Comparison of ENCODE assay signal across 8 cellular contexts in the genomic region with DNA sequence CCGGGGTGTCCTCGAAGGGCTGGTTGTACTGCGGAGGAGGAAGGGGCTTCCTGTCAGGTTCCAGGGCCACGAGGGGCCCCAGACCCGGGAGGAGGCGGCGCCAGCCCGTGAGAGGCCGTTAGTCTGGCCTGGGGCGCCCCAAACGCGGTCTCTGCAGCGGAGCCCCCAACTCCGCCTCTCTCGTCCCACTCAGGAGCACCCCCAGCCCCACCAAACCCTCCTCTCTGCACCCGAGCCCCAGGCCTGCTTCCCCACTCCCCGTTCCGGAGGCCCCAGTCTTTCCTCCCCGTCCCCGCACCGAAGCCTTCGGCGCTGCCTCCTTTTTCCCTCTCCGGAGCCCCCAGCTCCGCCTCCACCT. TPM values are rescaled to one million over a fixed set of nuclear protein-coding genes. Genes with fewer than 3 reads are reported as not detected.
A peak's percentile ranks its signal among the peaks of the same experiment; 100 is the strongest.
DNase-seq lines count a peak whose midpoint lies in the region; ATAC-seq, FAIRE-seq and TF ChIP-seq lines count a peak whose summit lies in the region.

No MANE protein-coding gene starts in this region.

- peak overlapping the region; percentile 85 for H2BK5ac ChIP-seq in neuronal stem cell (ENCODE audit: low read length)

- peak overlapping the region; percentile 86 for H3K14ac ChIP-seq in neuronal stem cell (ENCODE audit: low read length)

- peaks cover 44% of the 10 kb centered on the region for H4K20me1 ChIP-seq in DND-41 (ENCODE audit: insufficient read depth, low read length)
- H4K20me1 ChIP-seq in Karpas-422 (ENCODE audit: insufficient read depth, low read depth, low read length): peaks cover 10% of the 10 kb centered on the region; the same call in 1 of the 2 replicates

- no peak overlapping the region for H2BK15ac ChIP-seq in neuronal stem cell (ENCODE audit: low read length)

- peak overlapping the region; percentile 47 for H2BK120ac ChIP-seq in neuronal stem cell (ENCODE audit: low read depth, low read length)

- H3K4ac ChIP-seq in neuronal stem cell (ENCODE audit: low read length): no peak overlapping the region

- H3K18ac ChIP-seq in neuronal stem cell (ENCODE audit: low read length): peak overlapping the region; percentile 98

- TF ChIP-seq CTCF in DND-41 (IDR thresholded peaks at IDR 0.05; ENCODE audit: borderline replicate concordance, extremely low read depth, low read length, poor library complexity, severe bottlenecking): no peak

- H4K8ac ChIP-seq in neuronal stem cell (ENCODE audit: low read depth, low read length): no peak overlapping the region

- H3K36me3 ChIP-seq in DND-41 (ENCODE audit: insufficient read depth, low read length) (peaks cover 53% of the 10 kb centered on the region), Karpas-422 (ENCODE audit: insufficient read depth, low read length) (peaks cover 29% of the 10 kb centered on the region), ectodermal cell (ENCODE audit: control insufficient read depth, insufficient read depth, low read length) (peaks cover 20% of the 10 kb centered on the region), neuronal stem cell (replicated peaks in 1 of 2; ENCODE audit: control insufficient read depth in 2 of 2, insufficient read depth in 2 of 2, low read length in 2 of 2) (peaks cover 27 to 46% of the 10 kb centered on the region in 2 donors)

- in situ Hi-C loops in G401 (cut with HindIII; ENCODE audit: low sequenced_read_pairs): no loop called here

- H3K4me2 ChIP-seq in DND-41 (ENCODE audit: insufficient read depth, low read length): peak overlapping the region; percentile 84
- peak overlapping the region; percentile 85 for H3K4me2 ChIP-seq in Karpas-422 (ENCODE audit: low read depth, low read length, poor library complexity, severe bottlenecking)
- H3K4me2 ChIP-seq in neuronal stem cell (ENCODE audit: insufficient read depth, low read length, poor library complexity, severe bottlenecking): peak overlapping the region; percentile 73

- peaks cover 6% of the 10 kb centered on the region for H3K79me1 ChIP-seq in neuronal stem cell (ENCODE audit: low read depth, low read length)

- ATAC-seq in DND-41 (ENCODE audit: insufficient read depth, low read depth): peak; percentile 8

- no peak overlapping the region for H2BK12ac ChIP-seq in neuronal stem cell (ENCODE audit: low read length)

- H3K4me1 ChIP-seq in DND-41 (ENCODE audit: insufficient read depth, low read length) (peaks cover 55% of the 10 kb centered on the region), Karpas-422 (ENCODE audit: low read length) (peaks cover 25% of the 10 kb centered on the region), ectodermal cell (ENCODE audit: control insufficient read depth, insufficient read depth, low read length) (peaks cover 12% of the 10 kb centered on the region), neuronal stem cell (ENCODE audit: control insufficient read depth in 2 of 2, insufficient read depth in 1 of 2, low read depth in 1 of 2, low read length in 2 of 2) (peaks cover 5 to 14% of the 10 kb centered on the region in 2 donors)

- H3K9me2 ChIP-seq in Karpas-422 (replicated peaks; ENCODE audit: insufficient read depth, low read length): no peaks in the 10 kb centered on the region

- H3K79me2 ChIP-seq in DND-41 (ENCODE audit: insufficient read depth, low read length) (peaks cover 63% of the 10 kb centered on the region), Karpas-422 (ENCODE audit: low read length) (peaks cover 47% of the 10 kb centered on the region)

- FAIRE-seq in GM19239 (lab: Jason Lieb, UNC): no peak

- no peaks in the 10 kb centered on the region for H3K9me3 ChIP-seq in DND-41 (ENCODE audit: insufficient read depth, low read length, severe bottlenecking)
- H3K9me3 ChIP-seq in Karpas-422 (ENCODE audit: low read length): no peaks in the 10 kb centered on the region
- H3K9me3 ChIP-seq in ectodermal cell (ENCODE audit: control insufficient read depth, low read length): no peaks in the 10 kb centered on the region
- H3K9me3 ChIP-seq in neuronal stem cell (replicated peaks in 1 of 2; ENCODE audit: control insufficient read depth in 2 of 2, insufficient read depth in 1 of 2, low read depth in 1 of 2, low read length in 2 of 2): no peaks in the 10 kb centered on the region

- H3K4me3 ChIP-seq in DND-41 (ENCODE audit: low read depth in 1 of 2, low read length in 2 of 2) (peak overlapping the region; percentile 94), Karpas-422 (ENCODE audit: low read length) (peak overlapping the region; percentile 96), ectodermal cell (ENCODE audit: insufficient read depth, low read depth, low read length) (peak overlapping the region; percentile 94), neuronal stem cell (ENCODE audit: low read length in 2 of 2) (peak overlapping the region; percentile 96 to 97)

- H3K27me3 ChIP-seq in DND-41 (ENCODE audit: insufficient read depth, low read length, poor library complexity): no peaks in the 10 kb centered on the region
- H3K27me3 ChIP-seq in Karpas-422 (ENCODE audit: low read length): no peaks in the 10 kb centered on the region
- H3K27me3 ChIP-seq in ectodermal cell (ENCODE audit: control insufficient read depth, insufficient read depth, low read length, poor library complexity, severe bottlenecking): no peaks in the 10 kb centered on the region
- H3K27me3 ChIP-seq in neuronal stem cell (ENCODE audit: control insufficient read depth in 3 of 3, insufficient read depth in 3 of 3, low read depth in 1 of 3, low read length in 3 of 3): no peaks in the 10 kb centered on the region

- no peak overlapping the region for H4K91ac ChIP-seq in neuronal stem cell (ENCODE audit: low read depth, low read length, poor library complexity)

- H3K9ac ChIP-seq in DND-41 (ENCODE audit: low read depth, low read length) (peak overlapping the region; percentile 99), Karpas-422 (ENCODE audit: low read length) (peak overlapping the region; percentile 95), neuronal stem cell (ENCODE audit: low read depth, low read length, poor library complexity) (peak overlapping the region; percentile 98)

- DNase-seq in DND-41 (peak; percentile 27), Karpas-422 (no peak), neuronal stem cell (ENCODE audit: low spot score) (no peak), GM19239 (ENCODE audit: insufficient read length, low spot score) (no peak), G401 (ENCODE audit: low spot score) (no peak), NCI-H1436 treated with DMSO at 0.1 percent for 48 hours (lab: John Stamatoyannopoulos, UW) (no peak)
- DNase-seq in activated CD4-positive, alpha-beta T cell treated with anti-CD3 and anti-CD28 coated beads, Interleukin-2, amount 50 U/mL, for 4 hours: no peak

- 0% methylated on average over 25 of the region's 25 CpGs for WGBS in ectodermal cell, 2 experiments
- WGBS in neuronal stem cell (ENCODE audit: extremely low coverage in 2 of 2, insufficient read length in 2 of 2, insufficient replicate concordance in 1 of 2), 2 donors: no CpG with 5 or more reads among the region's 25 CpGs

- peak overlapping the region; percentile 81 for H2AK5ac ChIP-seq in neuronal stem cell (ENCODE audit: low read depth, low read length)

- H3K27ac ChIP-seq in DND-41 (ENCODE audit: low read length) (peak overlapping the region; percentile 99), Karpas-422 (ENCODE audit: low read length) (peak overlapping the region; percentile 60), ectodermal cell (ENCODE audit: insufficient read depth, low read depth, low read length, poor library complexity, severe bottlenecking) (no peak overlapping the region), neuronal stem cell (replicated peaks; ENCODE audit: low read length) (no peak overlapping the region)

- no peak overlapping the region for H3K23ac ChIP-seq in neuronal stem cell (ENCODE audit: low read depth, low read length, poor library complexity)

- H2AFZ ChIP-seq in DND-41 (ENCODE audit: low read depth, low read length) (peak overlapping the region; percentile 87), Karpas-422 (ENCODE audit: low read length) (peak overlapping the region; percentile 87), neuronal stem cell (ENCODE audit: low read length) (peak overlapping the region; percentile 97)

RNA-seq across cellular contexts. Expression of a gene that starts 0.5 kb away (rescaled TPM):
- 16.5 and 29.0 TPM in 2 replicates for total RNA-seq in Karpas-422 (2014; rRNA removed; shearing (Covaris generic); ENCODE audit: low replicate concordance)
- 62.5 TPM for polyA plus RNA-seq in ectodermal cell (2013, experiment 1 of 4)
- 41.0 TPM for polyA plus RNA-seq in ectodermal cell (2013, experiment 2 of 4)
- 45.1 TPM for polyA plus RNA-seq in ectodermal cell (2013, experiment 3 of 4)
- 42.2 TPM for polyA plus RNA-seq in ectodermal cell (2013, experiment 4 of 4)
- polyA plus RNA-seq in neuronal stem cell (2013, experiment 1 of 2): 60.7 TPM
- polyA plus RNA-seq in neuronal stem cell (2013, experiment 2 of 2): 61.4 TPM
- 25.0 and 38.5 TPM in 2 replicates for total RNA-seq in G401 (2014; rRNA removed; shearing (Covaris generic))

Comparison
In these comparisons a context has a peak if more than half of its experiments do, and no peak if none do; other contexts are left out.
1. H3K27ac ChIP-seq: peak in DND-41 (single experiment) and Karpas-422 (single experiment); none in ectodermal cell (single experiment) and neuronal stem cell (single experiment).
2. Peak in every context shown above with its lines, with median percentiles within 50 percentile points of each other: H2AFZ ChIP-seq, H3K4me2 ChIP-seq, H3K4me3 ChIP-seq and H3K9ac ChIP-seq.